ENCODE assay signal across 16 cellular contexts in the genomic region with DNA sequence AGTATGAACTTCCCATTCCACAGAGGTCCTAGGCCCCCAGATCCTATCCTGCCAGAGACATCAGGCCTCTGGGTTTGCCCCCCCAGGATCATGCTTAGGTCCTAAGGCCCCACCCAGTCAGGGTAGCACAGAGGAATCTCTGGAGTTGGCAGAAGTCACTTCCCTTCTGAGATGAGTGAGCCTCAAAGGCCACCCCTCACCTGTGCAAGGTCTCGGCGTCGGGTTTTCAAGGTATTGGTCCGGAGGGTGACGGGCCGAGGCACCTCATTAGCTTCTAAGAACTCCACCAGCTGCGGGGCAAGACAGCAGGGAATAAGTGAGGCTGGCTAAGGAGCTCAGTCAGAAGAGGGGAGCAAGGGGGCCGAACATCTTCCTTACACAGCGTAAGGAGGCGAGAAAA. TPM values are rescaled to one million over a fixed set of nuclear protein-coding genes. Genes with fewer than 3 reads are reported as not detected.
DNase-seq lines count a peak whose midpoint lies in the region; ATAC-seq and TF ChIP-seq lines count a peak whose summit lies in the region.
"Had no signal": no experiment of that assay in that cellular context is flagged by ENCODE, and none has a peak within 500 bp of the region (broad histone marks: within the 10 kb centered on the region; RNA-seq: fewer than 3 reads in every experiment).

No MANE protein-coding gene starts in this region.

- H3K9me3 Mint-ChIP-seq in activated T-cell treated with anti-CD3 and anti-CD28 coated beads, Interleukin-2, amount 50 U/mL, for 72 hours, result no peaks in the 10 kb centered on the region
- H3K9me3 Mint-ChIP-seq in GM23338 (no peaks in the 10 kb centered on the region), neural crest cell (no peaks in the 10 kb centered on the region)
- H3K9me3 Mint-ChIP-seq in activated T-helper 17 cell treated with anti-CD3 and anti-CD28 coated beads, Interleukin-2, amount 50 U/mL, for 72 hours, result no peaks in the 10 kb centered on the region
- H3K9me3 Mint-ChIP-seq: CD14-positive monocyte had no signal

- H3F3A ChIP-seq in GM23338 (replicated peaks; ENCODE audit: low read depth), result peaks cover 52% of the 10 kb centered on the region

- H3K4me1 ChIP-seq in GM23338 (ENCODE audit: insufficient read depth), result peaks cover 5% of the 10 kb centered on the region; the same call in 1 of the 2 replicates

- DNase-seq in activated T-cell treated with anti-CD3 and anti-CD28 coated beads, Interleukin-2, amount 50 U/mL, for 72 hours, result no peak
- DNase-seq in activated T-cell treated with anti-CD3 and anti-CD28 coated beads, Interleukin-2, amount 50 U/mL, for 48 hours, result no peak
- DNase-seq in GM23338 (ENCODE audit: low spot score) (no peak), neural crest cell (ENCODE audit: low read depth, low spot score) (no peak), DMS53 (lab: John Stamatoyannopoulos, UW) (no peak)
- DNase-seq: DMS79, GOT3, NCI-H2029, NCI-H774 had no signal

- H3K4me3 Mint-ChIP-seq in activated T-cell treated with anti-CD3 and anti-CD28 coated beads, Interleukin-2, amount 50 U/mL, for 72 hours, result no peak overlapping the region
- peak overlapping the region; percentile 19; the same call in 1 of the 3 replicates for H3K4me3 Mint-ChIP-seq in GM23338
- no peak overlapping the region for H3K4me3 Mint-ChIP-seq in activated T-helper 17 cell treated with anti-CD3 and anti-CD28 coated beads, Interleukin-2, amount 50 U/mL, for 72 hours
- H3K4me3 Mint-ChIP-seq in neural crest cell, result peak overlapping the region; percentile 81
- H3K4me3 Mint-ChIP-seq: CD14-positive monocyte had no signal

- peaks cover 17 to 51% of the 10 kb centered on the region in 2 donors for H3K36me3 Mint-ChIP-seq in activated T-cell treated with anti-CD3 and anti-CD28 coated beads, Interleukin-2, amount 50 U/mL, for 72 hours (ENCODE audit: insufficient read depth in 2 of 2)
- H3K36me3 Mint-ChIP-seq in GM23338 (ENCODE audit: low read depth) (peaks cover 92% of the 10 kb centered on the region), neural crest cell (ENCODE audit: low read depth) (peaks cover 35% of the 10 kb centered on the region)
- H3K36me3 Mint-ChIP-seq in activated T-helper 17 cell treated with anti-CD3 and anti-CD28 coated beads, Interleukin-2, amount 50 U/mL, for 72 hours (ENCODE audit: low read depth), result peaks cover 100% of the 10 kb centered on the region

- no peaks in the 10 kb centered on the region for H3K27me3 ChIP-seq in GM23338 (ENCODE audit: insufficient read depth)

- peak overlapping the region; percentile 78 for H3K27ac Mint-ChIP-seq in activated T-cell treated with anti-CD3 and anti-CD28 coated beads, Interleukin-2, amount 50 U/mL, for 72 hours
- H3K27ac Mint-ChIP-seq in GM23338 (no peak overlapping the region; the same call in 1 of the 2 replicates), neural crest cell (ENCODE audit: unreplicated experiment) (no peak overlapping the region)
- peak overlapping the region; percentile 69 for H3K27ac Mint-ChIP-seq in activated T-helper 17 cell treated with anti-CD3 and anti-CD28 coated beads, Interleukin-2, amount 50 U/mL, for 72 hours

- TF ChIP-seq CTCF in GM23338 (conservative IDR thresholded peaks at IDR 0.05; ENCODE audit: low read depth in 2 of 2) (no peak), neural crest cell (conservative IDR thresholded peaks at IDR 0.05) (no peak)

- no peak overlapping the region for H3K4me3 ChIP-seq in GM23338
- H3K4me3 ChIP-seq: A549, GM12878 had no signal

- no peak overlapping the region for H2AFZ ChIP-seq in GM23338

- no peak for ATAC-seq in activated T-cell treated with anti-CD3 and anti-CD28 coated beads, Interleukin-2, amount 50 U/mL, for 72 hours (replicated peaks in 1 of 2)
- ATAC-seq in GM23338, result no peak
- ATAC-seq in activated T-helper 17 cell treated with anti-CD3 and anti-CD28 coated beads, Interleukin-2, amount 50 U/mL, for 72 hours (replicated peaks), result no peak
- ATAC-seq in GM21447 (IDR thresholded peaks at IDR 0.05; ENCODE audit: unreplicated experiment), result no peak
- ATAC-seq in GM19397 (IDR thresholded peaks at IDR 0.05; ENCODE audit: unreplicated experiment), result no peak
- ATAC-seq: Right ventricle myocardium inferior had no signal

- peaks cover 23% of the 10 kb centered on the region for H3K79me2 ChIP-seq in GM23338 (replicated peaks; ENCODE audit: insufficient read depth)

- no peaks in the 10 kb centered on the region for H3K27me3 Mint-ChIP-seq in activated T-cell treated with anti-CD3 and anti-CD28 coated beads, Interleukin-2, amount 50 U/mL, for 72 hours (ENCODE audit: low read depth)
- H3K27me3 Mint-ChIP-seq in GM23338 (ENCODE audit: insufficient read depth, low read depth, poor library complexity) (peaks cover 9% of the 10 kb centered on the region), neural crest cell (ENCODE audit: low read depth) (no peaks in the 10 kb centered on the region)
- no peaks in the 10 kb centered on the region for H3K27me3 Mint-ChIP-seq in activated T-helper 17 cell treated with anti-CD3 and anti-CD28 coated beads, Interleukin-2, amount 50 U/mL, for 72 hours

- peaks cover 76% of the 10 kb centered on the region for H3K36me3 ChIP-seq in GM23338 (ENCODE audit: insufficient read depth)

- no peak overlapping the region for H3K4me2 ChIP-seq in GM23338
- H3K4me2 ChIP-seq: A549 had no signal

- H3K4me1 Mint-ChIP-seq in activated T-cell treated with anti-CD3 and anti-CD28 coated beads, Interleukin-2, amount 50 U/mL, for 72 hours (ENCODE audit: low read depth), result peaks cover 47% of the 10 kb centered on the region
- peaks cover 8% of the 10 kb centered on the region for H3K4me1 Mint-ChIP-seq in GM23338
- H3K4me1 Mint-ChIP-seq in activated T-helper 17 cell treated with anti-CD3 and anti-CD28 coated beads, Interleukin-2, amount 50 U/mL, for 72 hours, result peaks cover 17% of the 10 kb centered on the region
- peaks cover 18% of the 10 kb centered on the region for H3K4me1 Mint-ChIP-seq in neural crest cell

- H4K20me1 ChIP-seq in GM23338 (replicated peaks; ENCODE audit: insufficient read depth), result peaks cover 23% of the 10 kb centered on the region

- H3K27ac ChIP-seq in GM23338 (ENCODE audit: low read depth), result no peak overlapping the region
- H3K27ac ChIP-seq: A549 had no signal

- no peaks in the 10 kb centered on the region for H3K9me2 ChIP-seq in GM23338 (ENCODE audit: insufficient read depth)

TF ChIP-seq in GM23338, 12 proteins besides CTCF, POLR2A, EP300 and RAD21:
- TF ChIP-seq POLR2AphosphoS5 (IDR thresholded peaks at IDR 0.05; ENCODE audit: low read depth), result no peak
- no peak for TF ChIP-seq ZNF331 (CRISPR knock-in tag; IDR thresholded peaks at IDR 0.05; ENCODE audit: low read depth)
- TF ChIP-seq STAT1 (IDR thresholded peaks at IDR 0.05; ENCODE audit: unreplicated experiment), result no peak
- no peak for TF ChIP-seq EZH2 (IDR thresholded peaks at IDR 0.05; ENCODE audit: low read depth, unreplicated experiment)
- TF ChIP-seq NANOG (IDR thresholded peaks at IDR 0.05; ENCODE audit: borderline replicate concordance), result no peak
- no peak for TF ChIP-seq JUNB (IDR thresholded peaks at IDR 0.05; ENCODE audit: unreplicated experiment)
- no peak for TF ChIP-seq ZNF114 (CRISPR knock-in tag; IDR thresholded peaks at IDR 0.05)
TF ChIP-seq in GM23338: peak in this region for 0.

RNA-seq across cellular contexts. Expression of a gene that starts 5.2 kb away (rescaled TPM):
- total RNA-seq in activated T-cell treated with anti-CD3 and anti-CD28 coated beads, Interleukin-2, amount 50 U/mL, for 72 hours, result 10 to 100 TPM; 76.9 to 89.8 TPM
- 67.2 and 67.9 TPM in 2 replicates for total RNA-seq in GM23338 (2014; rRNA removed; shearing (Covaris generic))
- polyA plus RNA-seq in GM23338 (2016; fragmentation: Nextera tagmentation; extraction: Ambion mirVana), result 63.3 and 63.4 TPM in 2 replicates
- 100 to 1,000 TPM in 1 of 2 donors, 10 to 100 TPM in 1; 61.6 to 133 TPM for total RNA-seq in activated T-helper 17 cell treated with anti-CD3 and anti-CD28 coated beads, Interleukin-2, amount 50 U/mL, for 72 hours
- total RNA-seq in neural crest cell, result 73.3 and 75.1 TPM in 2 replicates

RNA-seq across cellular contexts. Expression of a gene that starts 7.0 kb away (rescaled TPM):
- total RNA-seq in activated T-cell treated with anti-CD3 and anti-CD28 coated beads, Interleukin-2, amount 50 U/mL, for 72 hours, result 10 to 100 TPM; 14.2 to 17.0 TPM
- 8.8 and 12.9 TPM in 2 replicates for total RNA-seq in GM23338 (2014; rRNA removed; shearing (Covaris generic))
- 8.9 and 11.2 TPM in 2 replicates for polyA plus RNA-seq in GM23338 (2016; fragmentation: Nextera tagmentation; extraction: Ambion mirVana)
- total RNA-seq in activated T-helper 17 cell treated with anti-CD3 and anti-CD28 coated beads, Interleukin-2, amount 50 U/mL, for 72 hours, result 10 to 100 TPM in 1 of 2 donors, 1 to 10 TPM in 1; 8.0 to 13.0 TPM
- 27.2 and 28.9 TPM in 2 replicates for total RNA-seq in neural crest cell

RNA-seq across cellular contexts. Expression of a gene that starts 28.6 kb away (rescaled TPM):
- 1,000 to 10,000 TPM; 4,101 to 4,234 TPM for total RNA-seq in activated T-cell treated with anti-CD3 and anti-CD28 coated beads, Interleukin-2, amount 50 U/mL, for 72 hours
- total RNA-seq in GM23338 (2014; rRNA removed; shearing (Covaris generic)), result 5,269 and 5,853 TPM in 2 replicates
- polyA plus RNA-seq in GM23338 (2016; fragmentation: Nextera tagmentation; extraction: Ambion mirVana), result 6,140 and 6,219 TPM in 2 replicates
- 1,000 to 10,000 TPM; 7,000 to 9,788 TPM for total RNA-seq in activated T-helper 17 cell treated with anti-CD3 and anti-CD28 coated beads, Interleukin-2, amount 50 U/mL, for 72 hours
- total RNA-seq in neural crest cell, result 3,867 and 3,984 TPM in 2 replicates

RNA-seq across cellular contexts. Expression of a gene that starts 44.3 kb away (rescaled TPM):
- total RNA-seq in activated T-cell treated with anti-CD3 and anti-CD28 coated beads, Interleukin-2, amount 50 U/mL, for 72 hours, result 100 to 1,000 TPM; 292 to 299 TPM
- 301 and 351 TPM in 2 replicates for total RNA-seq in GM23338 (2014; rRNA removed; shearing (Covaris generic))
- 317 and 370 TPM in 2 replicates for polyA plus RNA-seq in GM23338 (2016; fragmentation: Nextera tagmentation; extraction: Ambion mirVana)
- 100 to 1,000 TPM; 267 to 285 TPM for total RNA-seq in activated T-helper 17 cell treated with anti-CD3 and anti-CD28 coated beads, Interleukin-2, amount 50 U/mL, for 72 hours
- total RNA-seq in neural crest cell, result 476 and 492 TPM in 2 replicates

Comparison
In these comparisons a context has a peak if more than half of its experiments do, and no peak if none do; other contexts are left out.
1. H3K27ac Mint-ChIP-seq: peak in activated T-cell treated with anti-CD3 and anti-CD28 coated beads, Interleukin-2, amount 50 U/mL, for 72 hours (single experiment) and activated T-helper 17 cell treated with anti-CD3 and anti-CD28 coated beads, Interleukin-2, amount 50 U/mL, for 72 hours (single experiment); none in GM23338 (single experiment) and neural crest cell (single experiment).
2. H3K4me3 Mint-ChIP-seq: peak in GM23338 (single experiment) and neural crest cell (single experiment); none in activated T-cell treated with anti-CD3 and anti-CD28 coated beads, Interleukin-2, amount 50 U/mL, for 72 hours (0 of 2) and activated T-helper 17 cell treated with anti-CD3 and anti-CD28 coated beads, Interleukin-2, amount 50 U/mL, for 72 hours (single experiment).